Comparison of ENCODE assay signal across 9 cellular contexts in genomic region chr10:88243847-88244730, GRCh38.
A peak's percentile ranks its signal among the peaks of the same experiment; 100 is the strongest.
DNase-seq lines count a peak whose midpoint lies in the region; TF ChIP-seq lines count a peak whose summit lies in the region.
"Had no signal": no experiment of that assay in that cellular context is flagged by ENCODE, and none has a peak within 500 bp of the region (broad histone marks: within the 10 kb centered on the region; RNA-seq: fewer than 3 reads in every experiment).

No MANE protein-coding gene starts in this region.

- TF ChIP-seq CTCF in dorsolateral prefrontal cortex (IDR thresholded peaks at IDR 0.05 in 54 of 56, conservative IDR thresholded peaks at IDR 0.05 in 2 of 56; ENCODE audit: low read depth in 1 of 56, partially characterized antibody in 56 of 56) (no peak), tibial nerve (IDR thresholded peaks at IDR 0.05) (no peak)

- H3K27me3 ChIP-seq in dorsolateral prefrontal cortex (no peaks in the 10 kb centered on the region), tibial nerve (no peaks in the 10 kb centered on the region)

- intact Hi-C loops in dorsolateral prefrontal cortex (cut with DNase I), result no loop called here

- H3K9me3 ChIP-seq in tibial nerve, result no peaks in the 10 kb centered on the region

- DNase-seq in NCI-H69 (lab: John Stamatoyannopoulos, UW) (peak; percentile 70), dorsolateral prefrontal cortex (peak in 3 of 10 donors; percentile 10 to 86 (median 53)), lung microvascular endothelial cell (ENCODE audit: low read depth in 2 of 2) (peak; percentile 33 to 91), tibial nerve (ENCODE audit: low spot score in 2 of 2) (no peak), DMS79 (lab: John Stamatoyannopoulos, UW) (no peak), AG20443 (ENCODE audit: low spot score) (no peak), occipital lobe (lab: John Stamatoyannopoulos, UW) (no peak)
- DNase-seq in NK-92 treated with Interleukin-12 subunit alpha and Interleukin-12 subunit beta, amount 100 ng/mL, for 24 hours (lab: John Stamatoyannopoulos, UW), result no peak
- DNase-seq: H9 had no signal

- peaks cover 0 to 57% (median 23%) of the 10 kb centered on the region in 4 donors for H3K4me1 ChIP-seq in tibial nerve

- WGBS in tibial nerve, 2 donors, result 41 to 42% methylated on average over 12 of the region's 12 CpGs

- H3K36me3 ChIP-seq in tibial nerve, result no peaks in the 10 kb centered on the region

- no peak for TF ChIP-seq POLR2A in tibial nerve (IDR thresholded peaks at IDR 0.05)

- peak overlapping the region in 3 of 59 donors; percentile 3 to 52 (median 21) for H3K4me3 ChIP-seq in dorsolateral prefrontal cortex
- no peak overlapping the region for H3K4me3 ChIP-seq in tibial nerve

- TF ChIP-seq EP300 in tibial nerve (IDR thresholded peaks at IDR 0.05), result peak in 1 of 2 donors; percentile 31

- H3K27ac ChIP-seq in dorsolateral prefrontal cortex (peak overlapping the region in 30 of 59 donors; percentile 2 to 89 (median 34)), tibial nerve (peak overlapping the region; percentile 40 to 88 (median 68))

Comparison
In these comparisons a context has a peak if more than half of its experiments do, and no peak if none do; other contexts are left out.
1. DNase-seq: peak in NCI-H69 (single experiment) and lung microvascular endothelial cell (2 of 2); none in tibial nerve (0 of 2), DMS79 (single experiment), AG20443 (single experiment), NK-92 treated with Interleukin-12 subunit alpha and Interleukin-12 subunit beta, amount 100 ng/mL, for 24 hours (single experiment) and occipital lobe (single experiment).